19 cellular contexts compared by ENCODE assay signal in the genomic region with DNA sequence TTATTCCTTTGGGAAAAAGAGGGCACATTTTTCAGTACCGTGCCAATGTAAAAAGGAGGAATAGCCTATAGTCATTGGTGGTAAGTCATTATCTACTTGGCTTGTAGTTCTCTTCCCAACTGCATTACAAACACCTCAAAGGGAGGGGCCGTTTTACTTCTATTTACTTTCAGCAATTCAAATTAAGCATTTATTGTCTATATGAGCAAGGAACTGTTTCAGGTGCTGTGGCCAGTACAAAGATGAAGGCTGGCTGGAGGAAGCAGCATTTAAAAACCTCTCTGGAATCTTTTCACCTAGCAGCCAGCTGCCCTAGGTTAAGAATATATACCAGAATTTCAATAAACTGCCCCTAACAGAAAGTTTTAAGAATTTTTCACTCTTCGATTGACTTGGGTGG. TPM values are rescaled to one million over a fixed set of nuclear protein-coding genes. Genes with fewer than 3 reads are reported as not detected.
A peak's percentile ranks its signal among the peaks of the same experiment; 100 is the strongest.
DNase-seq lines count a peak whose midpoint lies in the region; ATAC-seq and TF ChIP-seq lines count a peak whose summit lies in the region.
"Had no signal": no experiment of that assay in that cellular context is flagged by ENCODE, and none has a peak within 500 bp of the region (broad histone marks: within the 10 kb centered on the region; RNA-seq: fewer than 3 reads in every experiment).

No MANE protein-coding gene starts in this region.

- peaks cover 81% of the 10 kb centered on the region for H3K4me1 Mint-ChIP-seq in glutamatergic neuron (ENCODE audit: low read depth, unreplicated experiment)
- H3K4me1 Mint-ChIP-seq in nephron: peaks cover 89% of the 10 kb centered on the region

- TF ChIP-seq EP300 in transverse colon (IDR thresholded peaks at IDR 0.05; ENCODE audit: low read depth): no peak

- TF ChIP-seq CTCF in glutamatergic neuron (IDR thresholded peaks at IDR 0.05; ENCODE audit: partially characterized antibody, unreplicated experiment) (no peak), nephron (IDR thresholded peaks at IDR 0.05; ENCODE audit: unreplicated experiment in 3 of 3) (no peak), transverse colon (IDR thresholded peaks at IDR 0.05) (no peak)

- peak; percentile 64 for TF ChIP-seq POLR2A in transverse colon (IDR thresholded peaks at IDR 0.05)

- DNase-seq in NCI-H69 (lab: John Stamatoyannopoulos, UW) (peak; percentile 79), glutamatergic neuron (no peak), transverse colon (peak; percentile 56), left ventricle myocardium superior (no peak), NCI-H82 treated with DMSO at 0.1 percent for 48 hours (lab: John Stamatoyannopoulos, UW; ENCODE audit: unreplicated experiment) (no peak)
- no peak for DNase-seq in activated CD4-positive, alpha-beta T cell treated with anti-CD3 and anti-CD28 coated beads for 48 hours
- DNase-seq: AML-193, DND-41, IMR-90, NCI-H1417 treated with DMSO at 0.1 percent for 48 hours, NCI-H187 treated with DMSO at 0.1 percent for 48 hours, NCI-H345, PC-3 had no signal

- H3K27me3 ChIP-seq in transverse colon: no peaks in the 10 kb centered on the region

- no peak for ATAC-seq in left ventricle myocardium superior
- ATAC-seq: PC-3 had no signal

- H3K9me3 Mint-ChIP-seq in glutamatergic neuron (ENCODE audit: unreplicated experiment) (peaks cover 23% of the 10 kb centered on the region), nephron (no peaks in the 10 kb centered on the region)

- intact Hi-C loops in transverse colon (cut with DNase I; ENCODE audit: low total_unique reads): no loop called here
- intact Hi-C loops in left ventricle myocardium superior (cut with micrococcal nuclease): no loop called here

- in situ Hi-C loops in transverse colon (cut with MboI; ENCODE audit: low pct_ligation_motif_present in 1 of 4, low pct_unique_long_range_greater_than_20kb in 1 of 4, low sequenced_read_pairs in 3 of 4): no loop called here

- no peaks in the 10 kb centered on the region for H3K36me3 Mint-ChIP-seq in glutamatergic neuron (ENCODE audit: unreplicated experiment)
- H3K36me3 Mint-ChIP-seq in nephron (ENCODE audit: low read depth): no peaks in the 10 kb centered on the region

- peak overlapping the region; percentile 81 to 88 (median 84) for H3K27ac ChIP-seq in transverse colon
- H3K27ac ChIP-seq: C4-2B, HL-60, RWPE1 had no signal

- H3K27me3 Mint-ChIP-seq in glutamatergic neuron (ENCODE audit: unreplicated experiment): peaks cover 7% of the 10 kb centered on the region
- H3K27me3 Mint-ChIP-seq in nephron (ENCODE audit: low read depth): no peaks in the 10 kb centered on the region

- peak overlapping the region; percentile 71 for H3K27ac Mint-ChIP-seq in glutamatergic neuron (ENCODE audit: unreplicated experiment)
- H3K27ac Mint-ChIP-seq in nephron: peak overlapping the region; percentile 64 to 77 (median 75)

- H3K4me3 ChIP-seq in transverse colon: peak overlapping the region in 1 of 4 donors; percentile 4

- 51 to 53% methylated on average over 3 of the region's 3 CpGs for WGBS in transverse colon (ENCODE audit: low coverage in 1 of 2), 2 donors

- no peaks in the 10 kb centered on the region for H3K9me3 ChIP-seq in transverse colon

- no peaks in the 10 kb centered on the region for H3K36me3 ChIP-seq in transverse colon

- H3K4me3 Mint-ChIP-seq in glutamatergic neuron (ENCODE audit: unreplicated experiment) (peak overlapping the region; percentile 17), nephron (no peak overlapping the region)

- H3K4me1 ChIP-seq in transverse colon: peaks cover 45 to 90% (median 66%) of the 10 kb centered on the region in 4 donors

RNA-seq across cellular contexts. Expression of gene SEMA6A, which starts 48.9 kb away (rescaled TPM):
- total RNA-seq in glutamatergic neuron (ENCODE audit: unreplicated experiment) (424 TPM), transverse colon (100 to 1,000 TPM in 3 of 4 donors, 10 to 100 TPM in 1; 76.7 to 231 (median 117) TPM), left ventricle myocardium superior (6.4 TPM)
- total RNA-seq: G401, M059J, PC-3 had no signal

Comparison
In these comparisons a context has a peak if more than half of its experiments do, and no peak if none do; other contexts are left out.
1. DNase-seq: peak in NCI-H69 (single experiment) and transverse colon (single experiment); none in glutamatergic neuron (single experiment), left ventricle myocardium superior (single experiment), activated CD4-positive, alpha-beta T cell treated with anti-CD3 and anti-CD28 coated beads for 48 hours (single experiment) and NCI-H82 treated with DMSO at 0.1 percent for 48 hours (single experiment).
2. RNA of gene SEMA6A, which starts 48.9 kb away (total RNA-seq): 424 TPM in glutamatergic neuron (single experiment) and 76.7 to 231 TPM in transverse colon; 6.4 TPM in left ventricle myocardium superior (single experiment); every median in the first group is over 10 times any median in the second.